In genomic region chr7:44712012-44712411, GRCh38 we compare ENCODE assay signal across 1 cellular context.
TF ChIP-seq lines count a peak whose summit lies in the region.

No MANE protein-coding gene starts in this region.

TF ChIP-seq in HepG2, 621 proteins besides CTCF, POLR2A, EP300 and RAD21 (continued from another document and continues in another):
- TF ChIP-seq ZHX1 (CRISPR knock-in tag; IDR thresholded peaks at IDR 0.05; ENCODE audit: low read depth) (no peak), ZFP82 (CRISPR knock-in tag; IDR thresholded peaks at IDR 0.05; ENCODE audit: borderline replicate concordance) (no peak), ZNF75D (CRISPR knock-in tag; IDR thresholded peaks at IDR 0.05; ENCODE audit: borderline replicate concordance) (no peak), AKAP8 (CRISPR knock-in tag; IDR thresholded peaks at IDR 0.05) (no peak), CBFB (CRISPR knock-in tag; IDR thresholded peaks at IDR 0.05) (no peak), ZNF281 (CRISPR knock-in tag; IDR thresholded peaks at IDR 0.05; ENCODE audit: borderline replicate concordance) (no peak), FLYWCH1 (CRISPR knock-in tag; IDR thresholded peaks at IDR 0.05) (no peak), POGZ (CRISPR knock-in tag; IDR thresholded peaks at IDR 0.05) (no peak), FOSL2 (CRISPR knock-in tag; IDR thresholded peaks at IDR 0.05) (peak; percentile 69), MAFG (CRISPR knock-in tag; IDR thresholded peaks at IDR 0.05) (no peak), ETV6 (CRISPR knock-in tag; conservative IDR thresholded peaks at IDR 0.05) (no peak), ZBTB2 (CRISPR knock-in tag; IDR thresholded peaks at IDR 0.05; ENCODE audit: low read depth) (no peak), RFX5 (IDR thresholded peaks at IDR 0.05; ENCODE audit: low read depth, low read length) (no peak), ASH2L (IDR thresholded peaks at IDR 0.05; ENCODE audit: insufficient read length, low read depth, low read length) (no peak), TBX3 (IDR thresholded peaks at IDR 0.05; ENCODE audit: borderline replicate concordance) (peak; percentile 65; the same call in 1 of the 2 replicates), GMEB1 (CRISPR knock-in tag; IDR thresholded peaks at IDR 0.05; ENCODE audit: borderline replicate concordance) (no peak), SP5 (CRISPR knock-in tag; IDR thresholded peaks at IDR 0.05; ENCODE audit: borderline replicate concordance, low read depth) (peak; percentile 49; the same call in 1 of the 2 replicates), ZC3H13 (CRISPR knock-in tag; IDR thresholded peaks at IDR 0.05) (no peak), LBX2 (CRISPR knock-in tag; IDR thresholded peaks at IDR 0.05; ENCODE audit: borderline replicate concordance) (no peak), TBX2 (CRISPR knock-in tag; IDR thresholded peaks at IDR 0.05; ENCODE audit: borderline replicate concordance) (peak; percentile 50; the same call in 1 of the 2 replicates), TOPORS (CRISPR knock-in tag; IDR thresholded peaks at IDR 0.05) (no peak), ZNF367 (CRISPR knock-in tag; IDR thresholded peaks at IDR 0.05; ENCODE audit: borderline replicate concordance) (no peak), GLMP (CRISPR knock-in tag; IDR thresholded peaks at IDR 0.05; ENCODE audit: borderline replicate concordance) (no peak), KAT2B (IDR thresholded peaks at IDR 0.05; ENCODE audit: borderline replicate concordance, low read depth, low read length) (no peak), TEAD3 (CRISPR knock-in tag; optimal IDR thresholded peaks at IDR 0.05; ENCODE audit: borderline replicate concordance) (peak; percentile 83), RORA (CRISPR knock-in tag; IDR thresholded peaks at IDR 0.05) (no peak), ZNF331 (CRISPR knock-in tag; IDR thresholded peaks at IDR 0.05) (peak; percentile 18; the same call in 1 of the 2 replicates), TCF7L2 (IDR thresholded peaks at IDR 0.05; ENCODE audit: low read depth, low read length) (no peak), NFE2L2 (IDR thresholded peaks at IDR 0.05; ENCODE audit: low read length) (no peak), ZNF850 (CRISPR knock-in tag; conservative IDR thresholded peaks at IDR 0.05) (no peak), FOXA1 (IDR thresholded peaks at IDR 0.05) (no peak), FOXA1 (CRISPR knock-in tag; IDR thresholded peaks at IDR 0.05) (peak; percentile 65), FOXP4 (CRISPR knock-in tag; IDR thresholded peaks at IDR 0.05) (no peak), BHLHE40 (IDR thresholded peaks at IDR 0.05; ENCODE audit: low read length) (no peak), ZNF704 (CRISPR knock-in tag; IDR thresholded peaks at IDR 0.05; ENCODE audit: borderline replicate concordance) (no peak), NFYB (CRISPR knock-in tag; IDR thresholded peaks at IDR 0.05) (no peak), MXD1 (CRISPR knock-in tag; IDR thresholded peaks at IDR 0.05) (peak; percentile 29; the same call in 1 of the 2 replicates), ZNF431 (CRISPR knock-in tag; IDR thresholded peaks at IDR 0.05; ENCODE audit: borderline replicate concordance, low read depth) (no peak), ZNF362 (CRISPR knock-in tag; IDR thresholded peaks at IDR 0.05; ENCODE audit: borderline replicate concordance) (no peak), CC2D1A (CRISPR knock-in tag; IDR thresholded peaks at IDR 0.05) (no peak), NR1H2 (CRISPR knock-in tag; IDR thresholded peaks at IDR 0.05; ENCODE audit: borderline replicate concordance, low read depth) (no peak), NCOA2 (CRISPR knock-in tag; IDR thresholded peaks at IDR 0.05) (0 out of 2 replicates have a peak, but pooled peaks have one; percentile 29), FOXA3 (CRISPR knock-in tag; IDR thresholded peaks at IDR 0.05) (peak; percentile 59; the same call in 1 of the 2 replicates), ZNF552 (CRISPR knock-in tag; IDR thresholded peaks at IDR 0.05; ENCODE audit: borderline replicate concordance) (no peak), SAP130 (CRISPR knock-in tag; IDR thresholded peaks at IDR 0.05; ENCODE audit: low read depth) (peak; percentile 54), XBP1 (CRISPR knock-in tag; IDR thresholded peaks at IDR 0.05) (no peak), ZFP37 (CRISPR knock-in tag; IDR thresholded peaks at IDR 0.05; ENCODE audit: borderline replicate concordance) (no peak), ZNF841 (CRISPR knock-in tag; IDR thresholded peaks at IDR 0.05; ENCODE audit: borderline replicate concordance) (no peak), FOXJ3 (CRISPR knock-in tag; IDR thresholded peaks at IDR 0.05; ENCODE audit: borderline replicate concordance) (no peak), RFXAP (CRISPR knock-in tag; IDR thresholded peaks at IDR 0.05; ENCODE audit: borderline replicate concordance) (no peak), NCOR1 (IDR thresholded peaks at IDR 0.05; ENCODE audit: borderline replicate concordance, low read length) (no peak), ZNF12 (CRISPR knock-in tag; IDR thresholded peaks at IDR 0.05) (no peak), PHF5A (CRISPR knock-in tag; IDR thresholded peaks at IDR 0.05; ENCODE audit: low read depth, unreplicated experiment) (no peak)
